ENCODE assay signal across 26 cellular contexts in the genomic region with DNA sequence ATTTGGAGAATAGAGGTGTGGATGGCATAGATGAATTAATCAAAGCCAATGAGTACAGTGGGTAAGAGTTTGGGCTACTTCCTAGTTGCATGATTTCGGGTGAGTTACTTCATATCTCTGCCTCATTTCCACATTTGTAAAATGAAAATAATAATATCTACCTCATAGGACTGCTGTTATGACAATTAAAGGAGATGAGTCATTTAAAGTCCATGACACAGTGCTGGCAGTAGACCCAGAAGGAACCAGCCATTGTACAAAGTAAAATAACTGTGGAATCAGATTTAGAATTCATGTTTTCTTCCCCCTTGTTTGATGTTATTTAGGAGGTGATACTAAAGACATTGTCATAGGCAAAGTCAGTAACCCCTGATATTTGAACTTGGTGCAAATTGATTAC.
DNase-seq lines count a peak whose midpoint lies in the region; ATAC-seq and TF ChIP-seq lines count a peak whose summit lies in the region.
"Had no signal": no experiment of that assay in that cellular context is flagged by ENCODE, and none has a peak within 500 bp of the region (broad histone marks: within the 10 kb centered on the region; RNA-seq: fewer than 3 reads in every experiment).

No MANE protein-coding gene starts in this region.

- no peaks in the 10 kb centered on the region for H3K9me3 ChIP-seq in MG63
- H3K9me3 ChIP-seq: sigmoid colon, stomach, upper lobe of right lung had no signal

- H3K36me3 ChIP-seq in MG63 (no peaks in the 10 kb centered on the region), GM23338 (ENCODE audit: insufficient read depth) (no peaks in the 10 kb centered on the region)
- H3K36me3 ChIP-seq: cardiac muscle cell, sigmoid colon, stomach, upper lobe of right lung had no signal

- DNase-seq in A172 (ENCODE audit: low spot score) (peak; percentile 21), MG63 (peak; percentile 56), choroid plexus epithelial cell (ENCODE audit: low read depth) (peak; percentile 37), foreskin fibroblast (peak; percentile 41 to 78), GM23338 (ENCODE audit: low spot score) (no peak), C1 segment of cervical spinal cord (lab: John Stamatoyannopoulos, UW) (no peak)
- DNase-seq: 8988T; activated T-cell treated with anti-CD3 and anti-CD28 coated beads, Interleukin-2, amount 50 U/mL, for 72 hours; islet precursor cell; natural killer cell; NCI-H1436 treated with DMSO at 0.1 percent for 48 hours; NCI-H2227 treated with DMSO at 0.1 percent for 48 hours; NCI-H774; sigmoid colon; stimulated activated CD4-positive, alpha-beta T cell treated with anti-CD3 and anti-CD28 coated beads, Interleukin-2, amount 100 ng/mL, for 48 hours; stomach; upper lobe of right lung had no signal

- TF ChIP-seq CTCF in choroid plexus epithelial cell (conservative IDR thresholded peaks at IDR 0.05; ENCODE audit: low read depth, low read length) (no peak), foreskin fibroblast (IDR thresholded peaks at IDR 0.05; ENCODE audit: low read depth, low read length) (no peak), GM23338 (conservative IDR thresholded peaks at IDR 0.05; ENCODE audit: low read depth in 2 of 2) (no peak)

- no peaks in the 10 kb centered on the region for H3K79me2 ChIP-seq in GM23338 (replicated peaks; ENCODE audit: insufficient read depth)
- H3K79me2 ChIP-seq: hepatocyte, parathyroid adenoma had no signal

- no peaks in the 10 kb centered on the region for H3F3A ChIP-seq in GM23338 (replicated peaks; ENCODE audit: low read depth)

- no peak for ATAC-seq in HG02973 (IDR thresholded peaks at IDR 0.05; ENCODE audit: unreplicated experiment)
- ATAC-seq in HG03439 (IDR thresholded peaks at IDR 0.05; ENCODE audit: unreplicated experiment), result no peak
- no peak for ATAC-seq in GM23338
- ATAC-seq: activated naive CD4-positive, alpha-beta T cell treated with anti-CD3 and anti-CD28 coated beads, Interleukin-2, amount 50 U/mL, for 72 hours; activated T-cell treated with anti-CD3 and anti-CD28 coated beads, Interleukin-2, amount 50 U/mL, for 72 hours; natural killer cell; upper lobe of right lung had no signal

- H3K27ac Mint-ChIP-seq in GM23338, result no peak overlapping the region
- H3K27ac Mint-ChIP-seq: activated naive CD4-positive, alpha-beta T cell treated with anti-CD3 and anti-CD28 coated beads, Interleukin-2, amount 50 U/mL, for 72 hours; activated T-cell treated with anti-CD3 and anti-CD28 coated beads, Interleukin-2, amount 50 U/mL, for 72 hours; memory B cell; natural killer cell; T-helper 2 cell treated with Interferon-gamma antibody and Interleukin-4, amounts not matched to agents 5 μg/mL and 100 μg/mL, for 36 hours had no signal

- H3K4me3 Mint-ChIP-seq in GM23338, result no peak overlapping the region
- H3K4me3 Mint-ChIP-seq: activated T-cell treated with anti-CD3 and anti-CD28 coated beads, Interleukin-2, amount 50 U/mL, for 72 hours; memory B cell; natural killer cell; T-helper 2 cell treated with Interferon-gamma antibody and Interleukin-4, amounts not matched to agents 5 μg/mL and 100 μg/mL, for 36 hours had no signal

- no peaks in the 10 kb centered on the region for H3K36me3 Mint-ChIP-seq in GM23338 (ENCODE audit: low read depth)
- H3K36me3 Mint-ChIP-seq: activated naive CD4-positive, alpha-beta T cell treated with anti-CD3 and anti-CD28 coated beads, Interleukin-2, amount 50 U/mL, for 72 hours; memory B cell; natural killer cell had no signal

- H3K27me3 ChIP-seq in MG63 (no peaks in the 10 kb centered on the region), GM23338 (ENCODE audit: insufficient read depth) (no peaks in the 10 kb centered on the region)
- H3K27me3 ChIP-seq: cardiac muscle cell, hepatocyte, sigmoid colon, stomach, upper lobe of right lung had no signal

- no peaks in the 10 kb centered on the region for H4K20me1 ChIP-seq in GM23338 (replicated peaks; ENCODE audit: insufficient read depth)

- H2AFZ ChIP-seq in GM23338, result no peak overlapping the region
- H2AFZ ChIP-seq: hepatocyte, parathyroid adenoma had no signal

- no peak overlapping the region for H3K4me3 ChIP-seq in MG63
- no peak overlapping the region for H3K4me3 ChIP-seq in choroid plexus epithelial cell (ENCODE audit: low read depth, low read length)
- H3K4me3 ChIP-seq in foreskin fibroblast (ENCODE audit: low read depth in 1 of 2, low read length in 2 of 2), result no peak overlapping the region
- no peak overlapping the region for H3K4me3 ChIP-seq in GM23338
- H3K4me3 ChIP-seq: cardiac muscle cell, hepatocyte, sigmoid colon, SK-N-MC, stomach, upper lobe of right lung had no signal

- H3K4me2 ChIP-seq in GM23338, result no peak overlapping the region
- H3K4me2 ChIP-seq: hepatocyte had no signal

- no peak overlapping the region for H3K27ac ChIP-seq in GM23338 (ENCODE audit: low read depth)
- H3K27ac ChIP-seq: cardiac muscle cell, hepatocyte, parathyroid adenoma, sigmoid colon, SK-N-MC, stomach, upper lobe of right lung had no signal

- peaks cover 10% of the 10 kb centered on the region for H3K4me1 Mint-ChIP-seq in GM23338
- H3K4me1 Mint-ChIP-seq: memory B cell, natural killer cell had no signal

- no peaks in the 10 kb centered on the region for H3K9me3 Mint-ChIP-seq in GM23338
- H3K9me3 Mint-ChIP-seq: T-helper 2 cell treated with Interferon-gamma antibody and Interleukin-4, amounts not matched to agents 5 μg/mL and 100 μg/mL, for 36 hours had no signal

- no peaks in the 10 kb centered on the region for H3K27me3 Mint-ChIP-seq in GM23338 (ENCODE audit: insufficient read depth, low read depth, poor library complexity)
- H3K27me3 Mint-ChIP-seq: memory B cell had no signal

- no peaks in the 10 kb centered on the region for H3K9me2 ChIP-seq in GM23338 (ENCODE audit: insufficient read depth)

- peaks cover 8% of the 10 kb centered on the region; the same call in 1 of the 2 replicates for H3K4me1 ChIP-seq in GM23338 (ENCODE audit: insufficient read depth)
- H3K4me1 ChIP-seq: parathyroid adenoma, sigmoid colon, stomach, upper lobe of right lung had no signal

TF ChIP-seq in GM23338, 12 proteins besides CTCF, POLR2A, EP300 and RAD21:
- no peak for TF ChIP-seq POLR2AphosphoS5 (IDR thresholded peaks at IDR 0.05; ENCODE audit: low read depth)

Comparison
In these comparisons a context has a peak if more than half of its experiments do, and no peak if none do; other contexts are left out.
1. DNase-seq: peak in A172 (single experiment), MG63 (single experiment), choroid plexus epithelial cell (single experiment) and foreskin fibroblast (2 of 2); none in GM23338 (single experiment) and C1 segment of cervical spinal cord (0 of 14).